16 cellular contexts compared by ENCODE assay signal in genomic region chr6:39496951-39497350, GRCh38.
A peak's percentile ranks its signal among the peaks of the same experiment; 100 is the strongest.
DNase-seq lines count a peak whose midpoint lies in the region; ATAC-seq and TF ChIP-seq lines count a peak whose summit lies in the region.
"Had no signal": no experiment of that assay in that cellular context is flagged by ENCODE, and none has a peak within 500 bp of the region (broad histone marks: within the 10 kb centered on the region; RNA-seq: fewer than 3 reads in every experiment).

No MANE protein-coding gene starts in this region.

- H3K36me3 ChIP-seq in right atrium auricular region = no peaks in the 10 kb centered on the region
- no peaks in the 10 kb centered on the region for H3K36me3 ChIP-seq in effector memory CD4-positive, alpha-beta T cell (ENCODE audit: control insufficient read depth, insufficient read depth, low read length)
- H3K36me3 ChIP-seq: spleen had no signal

- no peaks in the 10 kb centered on the region for H3K27me3 ChIP-seq in right atrium auricular region
- H3K27me3 ChIP-seq in effector memory CD4-positive, alpha-beta T cell (replicated peaks; ENCODE audit: control insufficient read depth, insufficient read depth, low read length, poor library complexity, severe bottlenecking) = no peaks in the 10 kb centered on the region

- no peak overlapping the region for H3K27ac Mint-ChIP-seq in T-helper 17 cell
- H3K27ac Mint-ChIP-seq: natural killer cell treated with Interleukin-12 subunit alpha and Interleukin-12 subunit beta and Interleukin-15 and Interleukin-18, amount 100 ng/mL, for 72 hours had no signal

- H3K9me3 ChIP-seq in right atrium auricular region (peaks cover 0 to 11% of the 10 kb centered on the region in 2 donors), T-helper 17 cell (ENCODE audit: control insufficient read depth, low read length, poor library complexity, severe bottlenecking) (peaks cover 7% of the 10 kb centered on the region)
- no peaks in the 10 kb centered on the region for H3K9me3 ChIP-seq in effector memory CD4-positive, alpha-beta T cell (ENCODE audit: control insufficient read depth, low read length)

- peak; percentile 87 for ATAC-seq in sciatic nerve
- no peak for ATAC-seq in T-helper 17 cell
- ATAC-seq in GM18907 (IDR thresholded peaks at IDR 0.05; ENCODE audit: unreplicated experiment) = no peak
- ATAC-seq: natural killer cell treated with Interleukin-12 subunit alpha and Interleukin-12 subunit beta and Interleukin-15 and Interleukin-18, amount 100 ng/mL, for 72 hours had no signal

- intact Hi-C loops in sciatic nerve (cut with DNase I) = no loop called here

- no peaks in the 10 kb centered on the region for H3K27me3 Mint-ChIP-seq in T-helper 17 cell

- H3K36me3 Mint-ChIP-seq in T-helper 17 cell (ENCODE audit: low read depth) = no peaks in the 10 kb centered on the region

- H3K4me1 Mint-ChIP-seq in T-helper 17 cell = no peaks in the 10 kb centered on the region

- H3K4me1 ChIP-seq in right atrium auricular region = peaks cover 0 to 6% of the 10 kb centered on the region in 2 donors
- H3K4me1 ChIP-seq in effector memory CD4-positive, alpha-beta T cell (ENCODE audit: control insufficient read depth, insufficient read depth, low read length, poor library complexity, severe bottlenecking) = no peaks in the 10 kb centered on the region
- H3K4me1 ChIP-seq: spleen had no signal

- H3K4me3 Mint-ChIP-seq in T-helper 17 cell = no peak overlapping the region
- H3K4me3 Mint-ChIP-seq: natural killer cell treated with Interleukin-12 subunit alpha and Interleukin-12 subunit beta and Interleukin-15 and Interleukin-18, amount 100 ng/mL, for 72 hours had no signal

- H3K4me3 ChIP-seq in cardiac fibroblast (replicated peaks in 1 of 2; ENCODE audit: low read depth in 2 of 2, low read length in 2 of 2) = no peak overlapping the region
- H3K4me3 ChIP-seq in right atrium auricular region = no peak overlapping the region
- no peak overlapping the region for H3K4me3 ChIP-seq in effector memory CD4-positive, alpha-beta T cell (ENCODE audit: insufficient read depth, low read depth, low read length, poor library complexity, severe bottlenecking)
- H3K4me3 ChIP-seq: spleen had no signal

- DNase-seq in Daoy (ENCODE audit: low read depth) (peak; percentile 21), cardiac fibroblast (ENCODE audit: low read depth in 2 of 2) (peak; percentile 62 to 88), right atrium auricular region (ENCODE audit: low spot score) (peak; percentile 70), sciatic nerve (ENCODE audit: low spot score) (peak; percentile 64), T-helper 17 cell (no peak)
- DNase-seq in effector memory CD4-positive, alpha-beta T cell = no peak
- DNase-seq in stimulated activated CD4-positive, alpha-beta T cell treated with anti-CD3 and anti-CD28 coated beads, Interleukin-4, amount 100 ng/mL, for 24 hours = no peak
- DNase-seq: caudate nucleus, erythroblast, NCI-H1436 treated with DMSO at 0.1 percent for 48 hours, NCI-H510A treated with DMSO at 0.1 percent for 48 hours, spleen, T-helper 9 cell had no signal

- no peak overlapping the region for H3K27ac ChIP-seq in right atrium auricular region
- no peak overlapping the region for H3K27ac ChIP-seq in effector memory CD4-positive, alpha-beta T cell (ENCODE audit: insufficient read depth, low read length, poor library complexity, severe bottlenecking)
- H3K27ac ChIP-seq: KMS-11 had no signal

- TF ChIP-seq CTCF in cardiac fibroblast (IDR thresholded peaks at IDR 0.05; ENCODE audit: low read depth, low read length) (no peak), right atrium auricular region (IDR thresholded peaks at IDR 0.05) (no peak)

Comparison
In these comparisons a context has a peak if more than half of its experiments do, and no peak if none do; other contexts are left out.
1. DNase-seq: peak in Daoy (single experiment), cardiac fibroblast (2 of 2), right atrium auricular region (single experiment) and sciatic nerve (single experiment); none in effector memory CD4-positive, alpha-beta T cell (0 of 3), T-helper 17 cell (0 of 3) and stimulated activated CD4-positive, alpha-beta T cell treated with anti-CD3 and anti-CD28 coated beads, Interleukin-4, amount 100 ng/mL, for 24 hours (single experiment).